In genomic region chr6:40788661-40789111, GRCh38 we compare ENCODE assay signal across 12 cellular contexts.
DNase-seq lines count a peak whose midpoint lies in the region; ATAC-seq and TF ChIP-seq lines count a peak whose summit lies in the region.
"Had no signal": no experiment of that assay in that cellular context is flagged by ENCODE, and none has a peak within 500 bp of the region (broad histone marks: within the 10 kb centered on the region; RNA-seq: fewer than 3 reads in every experiment).

No MANE protein-coding gene starts in this region.

- H3K4me3 Mint-ChIP-seq in activated CD8-positive, alpha-beta memory T cell treated with anti-CD3 and anti-CD28 coated beads, Interleukin-2, amount 10 ng/mL, durations not matched to agents 7 days and 5 days: no peak overlapping the region
- peak overlapping the region; percentile 31 for H3K4me3 Mint-ChIP-seq in activated CD8-positive, alpha-beta T cell treated with anti-CD3 and anti-CD28 coated beads for 36 hours
- H3K4me3 Mint-ChIP-seq in endothelial cell (ENCODE audit: unreplicated experiment): peak overlapping the region; percentile 39
- H3K4me3 Mint-ChIP-seq: neural progenitor cell had no signal

- no peaks in the 10 kb centered on the region for H3K27me3 Mint-ChIP-seq in activated CD8-positive, alpha-beta memory T cell treated with anti-CD3 and anti-CD28 coated beads, Interleukin-2, amount 10 ng/mL, durations not matched to agents 7 days and 5 days
- H3K27me3 Mint-ChIP-seq in activated CD8-positive, alpha-beta T cell treated with anti-CD3 and anti-CD28 coated beads for 36 hours: peaks cover 3% of the 10 kb centered on the region
- peaks cover 10% of the 10 kb centered on the region for H3K27me3 Mint-ChIP-seq in endothelial cell (ENCODE audit: unreplicated experiment)

- no peak for TF ChIP-seq CTCF in activated CD8-positive, alpha-beta T cell treated with anti-CD3 and anti-CD28 coated beads for 36 hours (IDR thresholded peaks at IDR 0.05)
- no peak for TF ChIP-seq CTCF in endothelial cell (IDR thresholded peaks at IDR 0.05; ENCODE audit: unreplicated experiment)

- CTCF ChIA-PET in activated CD8-positive, alpha-beta memory T cell treated with anti-CD3 and anti-CD28 coated beads, Interleukin-2, amount 10 ng/mL, durations not matched to agents 7 days and 5 days (lab: Charles Lee): no interaction called here
- CTCF ChIA-PET in activated CD8-positive, alpha-beta T cell treated with anti-CD3 and anti-CD28 coated beads for 36 hours (lab: Charles Lee): no interaction called here

- H3K27ac Mint-ChIP-seq in activated CD8-positive, alpha-beta memory T cell treated with anti-CD3 and anti-CD28 coated beads, Interleukin-2, amount 10 ng/mL, durations not matched to agents 7 days and 5 days: peak overlapping the region; percentile 76
- peak overlapping the region; percentile 96 for H3K27ac Mint-ChIP-seq in activated CD8-positive, alpha-beta T cell treated with anti-CD3 and anti-CD28 coated beads for 36 hours
- peak overlapping the region; percentile 83 for H3K27ac Mint-ChIP-seq in endothelial cell (ENCODE audit: unreplicated experiment)
- H3K27ac Mint-ChIP-seq: neural progenitor cell had no signal

- intact Hi-C loops in activated CD8-positive, alpha-beta T cell treated with anti-CD3 and anti-CD28 coated beads for 36 hours (cut with micrococcal nuclease): no loop called here

- no peaks in the 10 kb centered on the region for H3K9me3 Mint-ChIP-seq in activated CD8-positive, alpha-beta memory T cell treated with anti-CD3 and anti-CD28 coated beads, Interleukin-2, amount 10 ng/mL, durations not matched to agents 7 days and 5 days (ENCODE audit: low read depth)
- H3K9me3 Mint-ChIP-seq in activated CD8-positive, alpha-beta T cell treated with anti-CD3 and anti-CD28 coated beads for 36 hours: peaks cover 2% of the 10 kb centered on the region
- H3K9me3 Mint-ChIP-seq in endothelial cell (ENCODE audit: unreplicated experiment): no peaks in the 10 kb centered on the region
- H3K9me3 Mint-ChIP-seq: neural progenitor cell had no signal

- ATAC-seq in activated CD8-positive, alpha-beta memory T cell treated with anti-CD3 and anti-CD28 coated beads, Interleukin-2, amount 10 ng/mL, durations not matched to agents 7 days and 5 days: no peak
- peak; percentile 69 for ATAC-seq in activated CD8-positive, alpha-beta T cell treated with anti-CD3 and anti-CD28 coated beads for 36 hours
- ATAC-seq in HG02970 (IDR thresholded peaks at IDR 0.05; ENCODE audit: low FRiP score, unreplicated experiment) (no peak), HG03520 (IDR thresholded peaks at IDR 0.05; ENCODE audit: unreplicated experiment) (no peak)
- ATAC-seq: A549 had no signal

- H3K36me3 Mint-ChIP-seq in activated CD8-positive, alpha-beta memory T cell treated with anti-CD3 and anti-CD28 coated beads, Interleukin-2, amount 10 ng/mL, durations not matched to agents 7 days and 5 days: peaks cover 2% of the 10 kb centered on the region
- no peaks in the 10 kb centered on the region for H3K36me3 Mint-ChIP-seq in activated CD8-positive, alpha-beta T cell treated with anti-CD3 and anti-CD28 coated beads for 36 hours (ENCODE audit: low read depth)
- H3K36me3 Mint-ChIP-seq in endothelial cell (ENCODE audit: low read depth, unreplicated experiment): peaks cover 3% of the 10 kb centered on the region
- H3K36me3 Mint-ChIP-seq: neural progenitor cell had no signal

- POLR2A ChIA-PET in activated CD8-positive, alpha-beta T cell treated with anti-CD3 and anti-CD28 coated beads for 36 hours (lab: Charles Lee): no interaction called here

- no peak for DNase-seq in activated CD8-positive, alpha-beta memory T cell treated with anti-CD3 and anti-CD28 coated beads, Interleukin-2, amount 10 ng/mL, durations not matched to agents 7 days and 5 days
- no peak for DNase-seq in activated CD8-positive, alpha-beta memory T cell treated with anti-CD3 and anti-CD28 coated beads, Interleukin-2, amount 50 U/mL, for 4 hours
- peak; percentile 70 for DNase-seq in activated CD8-positive, alpha-beta T cell treated with anti-CD3 and anti-CD28 coated beads for 36 hours
- DNase-seq in endothelial cell (ENCODE audit: low spot score): no peak
- DNase-seq in stimulated activated CD4-positive, alpha-beta T cell treated with anti-CD3 and anti-CD28 coated beads, Interleukin-4, amount 100 ng/mL, for 24 hours: peak; percentile 7
- no peak for DNase-seq in DMS153 treated with DMSO at 0.1 percent for 48 hours (lab: John Stamatoyannopoulos, UW; ENCODE audit: unreplicated experiment)
- DNase-seq: HCEC 1CT, NCI-H1092 treated with DMSO at 0.1 percent for 48 hours had no signal

- peaks cover 22% of the 10 kb centered on the region for H3K4me1 Mint-ChIP-seq in activated CD8-positive, alpha-beta memory T cell treated with anti-CD3 and anti-CD28 coated beads, Interleukin-2, amount 10 ng/mL, durations not matched to agents 7 days and 5 days
- peaks cover 19% of the 10 kb centered on the region for H3K4me1 Mint-ChIP-seq in activated CD8-positive, alpha-beta T cell treated with anti-CD3 and anti-CD28 coated beads for 36 hours (ENCODE audit: low read depth)
- H3K4me1 Mint-ChIP-seq in endothelial cell (ENCODE audit: unreplicated experiment): peaks cover 21% of the 10 kb centered on the region

Comparison
In these comparisons a context has a peak if more than half of its experiments do, and no peak if none do; other contexts are left out.
1. DNase-seq: peak in activated CD8-positive, alpha-beta T cell treated with anti-CD3 and anti-CD28 coated beads for 36 hours (single experiment) and stimulated activated CD4-positive, alpha-beta T cell treated with anti-CD3 and anti-CD28 coated beads, Interleukin-4, amount 100 ng/mL, for 24 hours (single experiment); none in activated CD8-positive, alpha-beta memory T cell treated with anti-CD3 and anti-CD28 coated beads, Interleukin-2, amount 10 ng/mL, durations not matched to agents 7 days and 5 days (single experiment), activated CD8-positive, alpha-beta memory T cell treated with anti-CD3 and anti-CD28 coated beads, Interleukin-2, amount 50 U/mL, for 4 hours (single experiment), endothelial cell (single experiment) and DMS153 treated with DMSO at 0.1 percent for 48 hours (single experiment).
2. Peak in every context shown above with its lines, with median percentiles within 50 percentile points of each other: H3K27ac Mint-ChIP-seq.